Comparison of ENCODE assay signal across 19 cellular contexts in the genomic region with DNA sequence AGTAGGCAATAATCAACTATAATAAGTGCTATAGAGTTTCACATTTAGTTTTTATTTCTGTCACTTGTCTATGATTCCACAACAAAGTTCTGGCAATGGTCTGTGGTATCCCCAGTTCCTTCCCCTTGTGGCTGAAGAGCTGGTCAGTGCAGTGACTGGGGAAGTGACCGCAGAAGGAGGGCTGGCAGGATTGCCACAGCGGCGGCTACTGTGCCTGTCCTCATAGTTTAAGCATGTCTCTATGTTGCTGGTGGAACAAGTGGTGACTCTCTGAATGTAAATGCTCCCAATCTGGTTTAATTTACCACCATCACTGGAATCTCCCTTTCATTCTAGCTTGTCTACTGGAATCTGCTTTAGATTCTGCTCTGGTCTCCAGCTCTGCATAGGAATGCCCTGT.
DNase-seq lines count a peak whose midpoint lies in the region; ATAC-seq and TF ChIP-seq lines count a peak whose summit lies in the region.
"Had no signal": no experiment of that assay in that cellular context is flagged by ENCODE, and none has a peak within 500 bp of the region (broad histone marks: within the 10 kb centered on the region; RNA-seq: fewer than 3 reads in every experiment).

No MANE protein-coding gene starts in this region.

- peaks cover 0 to 2% of the 10 kb centered on the region in 2 donors for H3K27me3 Mint-ChIP-seq in natural killer cell treated with Interleukin-12 subunit alpha and Interleukin-12 subunit beta and Interleukin-15 and Interleukin-18, amount 100 ng/mL, for 72 hours
- H3K27me3 Mint-ChIP-seq in effector memory CD8-positive, alpha-beta T cell, result no peaks in the 10 kb centered on the region

- H3K27ac ChIP-seq in HL-60 (replicated peaks), result peak overlapping the region; percentile 17; the same call in 1 of the 2 replicates

- no peaks in the 10 kb centered on the region for H3K36me3 Mint-ChIP-seq in natural killer cell treated with Interleukin-12 subunit alpha and Interleukin-12 subunit beta and Interleukin-15 and Interleukin-18, amount 100 ng/mL, for 72 hours
- H3K36me3 Mint-ChIP-seq in effector memory CD8-positive, alpha-beta T cell (ENCODE audit: insufficient read depth), result no peaks in the 10 kb centered on the region
- H3K36me3 Mint-ChIP-seq: CD8-positive, alpha-beta memory T cell; IgD-negative memory B cell had no signal

- peak in 1 of 2 experiments; percentile 90 for DNase-seq in HL-60 (ENCODE audit: low read depth in 1 of 2, low spot score in 1 of 2)
- peak; percentile 74 for DNase-seq in NOMO-1 treated with DMSO at 0.1 percent for 48 hours (lab: John Stamatoyannopoulos, UW; ENCODE audit: unreplicated experiment)
- peak; percentile 68 for DNase-seq in UCSD-AML1 (lab: John Stamatoyannopoulos, UW; ENCODE audit: unreplicated experiment)
- DNase-seq in natural killer cell treated with Interleukin-12 subunit alpha and Interleukin-12 subunit beta and Interleukin-15 and Interleukin-18, amount 100 ng/mL, for 72 hours (ENCODE audit: low spot score), result no peak
- DNase-seq in effector memory CD8-positive, alpha-beta T cell, result no peak
- no peak for DNase-seq in NCI-H774 (lab: John Stamatoyannopoulos, UW)
- DNase-seq: ACHN; BE2C; CD8-positive, alpha-beta memory T cell; DMS 273 treated with DMSO at 0.1 percent for 48 hours; H7; NCI-H1092 treated with DMSO at 0.1 percent for 48 hours; NCI-H187; NCI-H446; SIG-M5; SW 1271 had no signal

- no peak for TF ChIP-seq CTCF in HL-60 (IDR thresholded peaks at IDR 0.05; ENCODE audit: insufficient read depth, low read length)

- H3K4me3 Mint-ChIP-seq in natural killer cell treated with Interleukin-12 subunit alpha and Interleukin-12 subunit beta and Interleukin-15 and Interleukin-18, amount 100 ng/mL, for 72 hours, result no peak overlapping the region
- H3K4me3 Mint-ChIP-seq in effector memory CD8-positive, alpha-beta T cell, result no peak overlapping the region
- H3K4me3 Mint-ChIP-seq: CD8-positive, alpha-beta memory T cell; IgD-negative memory B cell had no signal

- H3K4me3 ChIP-seq in HL-60 (replicated peaks; ENCODE audit: insufficient read depth, low read length), result no peak overlapping the region

- no peaks in the 10 kb centered on the region for H3K4me1 Mint-ChIP-seq in natural killer cell treated with Interleukin-12 subunit alpha and Interleukin-12 subunit beta and Interleukin-15 and Interleukin-18, amount 100 ng/mL, for 72 hours (ENCODE audit: low read depth in 2 of 2)
- no peaks in the 10 kb centered on the region for H3K4me1 Mint-ChIP-seq in effector memory CD8-positive, alpha-beta T cell (ENCODE audit: low read depth in 2 of 2)
- H3K4me1 Mint-ChIP-seq: CD8-positive, alpha-beta memory T cell had no signal

- no peaks in the 10 kb centered on the region for H3K27me3 ChIP-seq in HL-60 (ENCODE audit: insufficient read depth, poor library complexity, severe bottlenecking)
- H3K27me3 ChIP-seq: BE2C had no signal

- no peak overlapping the region for H3K27ac Mint-ChIP-seq in natural killer cell treated with Interleukin-12 subunit alpha and Interleukin-12 subunit beta and Interleukin-15 and Interleukin-18, amount 100 ng/mL, for 72 hours
- H3K27ac Mint-ChIP-seq in effector memory CD8-positive, alpha-beta T cell, result no peak overlapping the region
- H3K27ac Mint-ChIP-seq: CD8-positive, alpha-beta memory T cell; IgD-negative memory B cell had no signal

- no peaks in the 10 kb centered on the region for H3K9me3 Mint-ChIP-seq in natural killer cell treated with Interleukin-12 subunit alpha and Interleukin-12 subunit beta and Interleukin-15 and Interleukin-18, amount 100 ng/mL, for 72 hours
- no peaks in the 10 kb centered on the region for H3K9me3 Mint-ChIP-seq in effector memory CD8-positive, alpha-beta T cell
- H3K9me3 Mint-ChIP-seq: CD8-positive, alpha-beta memory T cell; IgD-negative memory B cell had no signal

- peak; percentile 67 to 72 for ATAC-seq in natural killer cell treated with Interleukin-12 subunit alpha and Interleukin-12 subunit beta and Interleukin-15 and Interleukin-18, amount 100 ng/mL, for 72 hours
- no peak for ATAC-seq in GM18873 (IDR thresholded peaks at IDR 0.05; ENCODE audit: low FRiP score, unreplicated experiment)
- no peak for ATAC-seq in GM19463 (IDR thresholded peaks at IDR 0.05; ENCODE audit: unreplicated experiment)
- no peak for ATAC-seq in effector memory CD8-positive, alpha-beta T cell (replicated peaks)

Comparison
In these comparisons a context has a peak if more than half of its experiments do, and no peak if none do; other contexts are left out.
1. DNase-seq: peak in NOMO-1 treated with DMSO at 0.1 percent for 48 hours (single experiment) and UCSD-AML1 (single experiment); none in natural killer cell treated with Interleukin-12 subunit alpha and Interleukin-12 subunit beta and Interleukin-15 and Interleukin-18, amount 100 ng/mL, for 72 hours (single experiment), effector memory CD8-positive, alpha-beta T cell (0 of 3) and NCI-H774 (single experiment).
2. ATAC-seq: peak in natural killer cell treated with Interleukin-12 subunit alpha and Interleukin-12 subunit beta and Interleukin-15 and Interleukin-18, amount 100 ng/mL, for 72 hours (2 of 2); none in GM18873 (single experiment), GM19463 (single experiment) and effector memory CD8-positive, alpha-beta T cell (single experiment).